15 cellular contexts compared by ENCODE assay signal in genomic region chr14:61493239-61493638, GRCh38.
DNase-seq lines count a peak whose midpoint lies in the region; ATAC-seq and TF ChIP-seq lines count a peak whose summit lies in the region.
"Had no signal": no experiment of that assay in that cellular context is flagged by ENCODE, and none has a peak within 500 bp of the region (broad histone marks: within the 10 kb centered on the region; RNA-seq: fewer than 3 reads in every experiment).

No MANE protein-coding gene starts in this region.

- no peak for TF ChIP-seq CTCF in astrocyte of the spinal cord (IDR thresholded peaks at IDR 0.05; ENCODE audit: low read depth, low read length)

- peak; percentile 85 for DNase-seq in ACHN
- peak; percentile 84 for DNase-seq in HS-5 (ENCODE audit: low read depth)
- DNase-seq in astrocyte of the spinal cord (ENCODE audit: low read depth, low spot score), result peak; percentile 89
- DNase-seq in kidney tubule cell (ENCODE audit: low spot score), result peak; percentile 91
- DNase-seq in aorta, result no peak
- DNase-seq in NCI-H146 (lab: John Stamatoyannopoulos, UW), result no peak
- DNase-seq: activated CD4-positive, alpha-beta memory T cell treated with anti-CD3 and anti-CD28 coated beads, Interleukin-2, amount 10 ng/mL, durations not matched to agents 7 days and 5 days; BE2C; dorsolateral prefrontal cortex; GF-D8; T-helper 17 cell had no signal

- H3K4me3 ChIP-seq in astrocyte of the spinal cord (ENCODE audit: low read depth, low read length) (no peak overlapping the region), aorta (ENCODE audit: low read length in 2 of 2) (no peak overlapping the region)
- H3K4me3 ChIP-seq: dorsolateral prefrontal cortex, thoracic aorta had no signal

- no peaks in the 10 kb centered on the region for H3K27me3 ChIP-seq in aorta (ENCODE audit: control insufficient read depth in 1 of 2, insufficient read depth in 2 of 2, low read length in 1 of 2)
- H3K27me3 ChIP-seq: BE2C, dorsolateral prefrontal cortex had no signal

- no peaks in the 10 kb centered on the region for H3K27me3 Mint-ChIP-seq in stimulated activated memory B cell treated with anti-CD40 and anti-IgM and Interleukin-4, amounts not matched to agents 10 μg/mL and 1 μg/mL and 100 μg/mL, for 72 hours
- H3K27me3 Mint-ChIP-seq: activated CD4-positive, alpha-beta memory T cell treated with anti-CD3 and anti-CD28 coated beads, Interleukin-2, amount 10 ng/mL, durations not matched to agents 7 days and 5 days; activated naive CD4-positive, alpha-beta T cell treated with anti-CD3 and anti-CD28 coated beads, Interleukin-2, amount 50 U/mL, for 24 hours; T-helper 17 cell had no signal

- H3K27ac ChIP-seq in aorta (ENCODE audit: low read depth in 1 of 2, low read length in 2 of 2), result no peak overlapping the region

- WGBS in aorta, 2 donors, result 54 to 62% methylated on average over 3 of the region's 3 CpGs

- intact Hi-C loops in aorta (cut with DNase I), result no loop called here

- H3K4me3 Mint-ChIP-seq in stimulated activated memory B cell treated with anti-CD40 and anti-IgM and Interleukin-4, amounts not matched to agents 10 μg/mL and 1 μg/mL and 100 μg/mL, for 72 hours, result no peak overlapping the region
- H3K4me3 Mint-ChIP-seq: activated CD4-positive, alpha-beta memory T cell treated with anti-CD3 and anti-CD28 coated beads, Interleukin-2, amount 10 ng/mL, durations not matched to agents 7 days and 5 days; activated naive CD4-positive, alpha-beta T cell treated with anti-CD3 and anti-CD28 coated beads, Interleukin-2, amount 50 U/mL, for 24 hours; T-helper 17 cell had no signal

- ATAC-seq in aorta (ENCODE audit: low FRiP score), result no peak
- no peak for ATAC-seq in HG03342 (IDR thresholded peaks at IDR 0.05; ENCODE audit: unreplicated experiment)
- ATAC-seq in stimulated activated memory B cell treated with anti-CD40 and anti-IgM and Interleukin-4, amounts not matched to agents 10 μg/mL and 1 μg/mL and 100 μg/mL, for 72 hours, result no peak

- H3K9me3 Mint-ChIP-seq in stimulated activated memory B cell treated with anti-CD40 and anti-IgM and Interleukin-4, amounts not matched to agents 10 μg/mL and 1 μg/mL and 100 μg/mL, for 72 hours, result no peaks in the 10 kb centered on the region
- H3K9me3 Mint-ChIP-seq: activated CD4-positive, alpha-beta memory T cell treated with anti-CD3 and anti-CD28 coated beads, Interleukin-2, amount 10 ng/mL, durations not matched to agents 7 days and 5 days had no signal

- no peaks in the 10 kb centered on the region for H3K4me1 ChIP-seq in aorta (ENCODE audit: control insufficient read depth in 1 of 2, insufficient read depth in 2 of 2, low read length in 2 of 2)
- H3K4me1 ChIP-seq: BE2C had no signal

- no peaks in the 10 kb centered on the region for H3K36me3 ChIP-seq in aorta (ENCODE audit: control insufficient read depth in 1 of 2, insufficient read depth in 2 of 2, low read length in 1 of 2)
- H3K36me3 ChIP-seq: BE2C, thoracic aorta had no signal

- H3K27ac Mint-ChIP-seq in stimulated activated memory B cell treated with anti-CD40 and anti-IgM and Interleukin-4, amounts not matched to agents 10 μg/mL and 1 μg/mL and 100 μg/mL, for 72 hours, result no peak overlapping the region
- H3K27ac Mint-ChIP-seq: activated CD4-positive, alpha-beta memory T cell treated with anti-CD3 and anti-CD28 coated beads, Interleukin-2, amount 10 ng/mL, durations not matched to agents 7 days and 5 days; activated naive CD4-positive, alpha-beta T cell treated with anti-CD3 and anti-CD28 coated beads, Interleukin-2, amount 50 U/mL, for 24 hours; T-helper 17 cell had no signal

- in situ Hi-C loops in ACHN (cut with HindIII; ENCODE audit: low pct_ligation_motif_present, low pct_unique_long_range_greater_than_20kb, low sequenced_read_pairs) (no loop called here), astrocyte of the spinal cord (cut with HindIII; ENCODE audit: low sequenced_read_pairs) (no loop called here)

- H3K4me1 Mint-ChIP-seq in stimulated activated memory B cell treated with anti-CD40 and anti-IgM and Interleukin-4, amounts not matched to agents 10 μg/mL and 1 μg/mL and 100 μg/mL, for 72 hours, result peaks cover 12% of the 10 kb centered on the region

- H3K9me3 ChIP-seq in aorta (ENCODE audit: control insufficient read depth, low read length), result no peaks in the 10 kb centered on the region
- H3K9me3 ChIP-seq: BE2C, thoracic aorta had no signal

- no peaks in the 10 kb centered on the region for H3K36me3 Mint-ChIP-seq in stimulated activated memory B cell treated with anti-CD40 and anti-IgM and Interleukin-4, amounts not matched to agents 10 μg/mL and 1 μg/mL and 100 μg/mL, for 72 hours

Comparison
In these comparisons a context has a peak if more than half of its experiments do, and no peak if none do; other contexts are left out.
1. DNase-seq: peak in ACHN (single experiment), HS-5 (single experiment), astrocyte of the spinal cord (single experiment) and kidney tubule cell (single experiment); none in aorta (0 of 2) and NCI-H146 (single experiment).